In genomic region chr11:11534981-11535380, GRCh38 we compare ENCODE assay signal across 20 cellular contexts.
DNase-seq lines count a peak whose midpoint lies in the region; ATAC-seq, FAIRE-seq and TF ChIP-seq lines count a peak whose summit lies in the region.
"Had no signal": no experiment of that assay in that cellular context is flagged by ENCODE, and none has a peak within 500 bp of the region (broad histone marks: within the 10 kb centered on the region; RNA-seq: fewer than 3 reads in every experiment).

No MANE protein-coding gene starts in this region.

- ATAC-seq in sciatic nerve: no peak

- intact Hi-C loops in sciatic nerve (cut with DNase I): no loop called here

- no peak overlapping the region for H3K27ac ChIP-seq in fibroblast of lung (ENCODE audit: insufficient read depth, low read length)
- H3K27ac ChIP-seq: right lobe of liver had no signal

- no peak for TF ChIP-seq POLR2A in GM12891 (IDR thresholded peaks at IDR 0.05; ENCODE audit: low read depth, low read length)

- H4K20me1 ChIP-seq in fibroblast of lung (ENCODE audit: control insufficient read depth, extremely low read depth, insufficient read depth, low read length): no peaks in the 10 kb centered on the region

- no peak for FAIRE-seq in GM12891 (lab: Jason Lieb, UNC)
- FAIRE-seq: GM12892 had no signal

- H3K4me2 ChIP-seq in fibroblast of lung (ENCODE audit: extremely low read depth, insufficient read depth, low read length): no peak overlapping the region

- no peak overlapping the region for H3K4me3 ChIP-seq in fibroblast of lung (replicated peaks in 1 of 4; ENCODE audit: control extremely low read depth in 1 of 4, insufficient read depth in 1 of 4, low read depth in 3 of 4, low read length in 4 of 4)
- H3K4me3 ChIP-seq: right lobe of liver, testis had no signal

- H3K27me3 ChIP-seq in fibroblast of lung (ENCODE audit: control insufficient read depth, insufficient read depth, low read length): no peaks in the 10 kb centered on the region
- H3K27me3 ChIP-seq: right lobe of liver, testis had no signal

- no peaks in the 10 kb centered on the region for H3K79me2 ChIP-seq in fibroblast of lung (ENCODE audit: control insufficient read depth, insufficient read depth, low read length)

- no peaks in the 10 kb centered on the region for H3K36me3 ChIP-seq in fibroblast of lung (ENCODE audit: control insufficient read depth, insufficient read depth, low read length)
- H3K36me3 ChIP-seq: right lobe of liver had no signal

- H3K9ac ChIP-seq in fibroblast of lung (ENCODE audit: insufficient read depth, low read length): no peak overlapping the region

- DNase-seq in NCI-H1092 (lab: John Stamatoyannopoulos, UW) (peak; percentile 88), NCI-H345 treated with DMSO at 0.1 percent for 48 hours (lab: John Stamatoyannopoulos, UW; ENCODE audit: unreplicated experiment) (peak; percentile 24), fibroblast of lung (ENCODE audit: low read depth in 2 of 2) (peak; percentile 12 to 17), superior temporal gyrus (ENCODE audit: extremely low spot score) (peak; percentile 50), sciatic nerve (ENCODE audit: low spot score) (no peak), ecto neural progenitor cell (ENCODE audit: low spot score) (no peak), GM12891 (ENCODE audit: insufficient read length, low spot score) (no peak)
- DNase-seq: activated B cell treated with CpG ODN at 0.5 μM for 24 hours; activated effector memory CD4-positive, alpha-beta T cell treated with Interleukin-2 at 50 U/mL for 16 hours; amniotic stem cell; CD4-positive, CD25-positive, alpha-beta regulatory T cell; cortex of kidney; erythroblast; glutamatergic neuron; NCI-H748 treated with DMSO at 0.1 percent for 48 hours; right lobe of liver; stimulated activated CD4-positive, alpha-beta T cell treated with anti-CD3 and anti-CD28 coated beads, Interleukin-4, amount 100 ng/mL, for 1 hour; stimulated activated CD8-positive, alpha-beta memory T cell treated with anti-CD3 and anti-CD28 coated beads, Interleukin-4, amount 100 ng/mL, for 48 hours; testis had no signal

- H2AFZ ChIP-seq in fibroblast of lung (ENCODE audit: low read length): no peak overlapping the region

- no peaks in the 10 kb centered on the region for H3K9me3 ChIP-seq in fibroblast of lung (ENCODE audit: control insufficient read depth, insufficient read depth, low read depth, low read length)
- H3K9me3 ChIP-seq: right lobe of liver, testis had no signal

- no peaks in the 10 kb centered on the region for H3K4me1 ChIP-seq in fibroblast of lung (ENCODE audit: control insufficient read depth, extremely low read depth, insufficient read depth, low read length)
- H3K4me1 ChIP-seq: right lobe of liver had no signal

- TF ChIP-seq CTCF in fibroblast of lung (conservative IDR thresholded peaks at IDR 0.05 in 1 of 2, IDR thresholded peaks at IDR 0.05 in 1 of 2; ENCODE audit: low read depth in 1 of 2, low read length in 2 of 2): no peak

TF ChIP-seq in GM12891, 5 proteins besides CTCF, POLR2A, EP300 and RAD21:
- TF ChIP-seq POLR2AphosphoS5 (IDR thresholded peaks at IDR 0.05; ENCODE audit: low read depth, low read length): no peak
- no peak for TF ChIP-seq SPI1 (IDR thresholded peaks at IDR 0.05; ENCODE audit: low read depth, low read length)

Comparison
In these comparisons a context has a peak if more than half of its experiments do, and no peak if none do; other contexts are left out.
1. DNase-seq: peak in NCI-H1092 (single experiment), NCI-H345 treated with DMSO at 0.1 percent for 48 hours (single experiment), fibroblast of lung (2 of 2) and superior temporal gyrus (single experiment); none in sciatic nerve (single experiment), ecto neural progenitor cell (single experiment) and GM12891 (single experiment).